In genomic region chr5:168365581-168366081, GRCh38 we compare ENCODE assay signal across 10 cellular contexts.
DNase-seq lines count a peak whose midpoint lies in the region; ATAC-seq and TF ChIP-seq lines count a peak whose summit lies in the region.
"Had no signal": no experiment of that assay in that cellular context is flagged by ENCODE, and none has a peak within 500 bp of the region (broad histone marks: within the 10 kb centered on the region; RNA-seq: fewer than 3 reads in every experiment).

No MANE protein-coding gene starts in this region.

- no peaks in the 10 kb centered on the region for H3K36me3 ChIP-seq in MM.1S (replicated peaks; ENCODE audit: insufficient read depth, low read length)

- no peaks in the 10 kb centered on the region for H3F3A ChIP-seq in MM.1S (ENCODE audit: insufficient read depth, low read length)

- no peaks in the 10 kb centered on the region for H3K9me2 ChIP-seq in MM.1S (replicated peaks; ENCODE audit: insufficient read depth, low read length)

- peaks cover 29% of the 10 kb centered on the region for H3K79me2 ChIP-seq in MM.1S (ENCODE audit: low read length)

- H3K27me3 Mint-ChIP-seq in stimulated activated naive CD8-positive, alpha-beta T cell treated with anti-CD3 and anti-CD28 coated beads, Interleukin-15, amount 100 ng/mL, for 72 hours = peaks cover 23% of the 10 kb centered on the region

- H3K27ac Mint-ChIP-seq in stimulated activated naive CD8-positive, alpha-beta T cell treated with anti-CD3 and anti-CD28 coated beads, Interleukin-15, amount 100 ng/mL, for 72 hours = no peak overlapping the region

- TF ChIP-seq CTCF in MM.1S (IDR thresholded peaks at IDR 0.05; ENCODE audit: low read length) = no peak

- no peak overlapping the region for H3K4me3 ChIP-seq in MM.1S (ENCODE audit: low read length)
- H3K4me3 ChIP-seq: GM12878 had no signal

- H3K4me3 Mint-ChIP-seq in stimulated activated naive CD8-positive, alpha-beta T cell treated with anti-CD3 and anti-CD28 coated beads, Interleukin-15, amount 100 ng/mL, for 72 hours = no peak overlapping the region

- no peak overlapping the region for H3K4me2 ChIP-seq in MM.1S (ENCODE audit: low read depth, low read length)

- H3K27me3 ChIP-seq in MM.1S (replicated peaks; ENCODE audit: insufficient read depth, low read length) = no peaks in the 10 kb centered on the region

- peaks cover 0 to 7% of the 10 kb centered on the region in 2 donors for H3K9me3 Mint-ChIP-seq in stimulated activated naive CD8-positive, alpha-beta T cell treated with anti-CD3 and anti-CD28 coated beads, Interleukin-15, amount 100 ng/mL, for 72 hours

- peak; percentile 15; the same call in 2 of the 3 replicates for ATAC-seq in SK-N-SH treated with all-trans-retinoic acid at 6 μM for 48 hours
- ATAC-seq in stimulated activated naive CD8-positive, alpha-beta T cell treated with anti-CD3 and anti-CD28 coated beads, Interleukin-15, amount 100 ng/mL, for 72 hours = no peak
- ATAC-seq: GM12878 had no signal

- no peak overlapping the region for H3K27ac ChIP-seq in MM.1S (ENCODE audit: low read length)

- H2AFZ ChIP-seq in MM.1S (ENCODE audit: low read length) = no peak overlapping the region

- no peaks in the 10 kb centered on the region for H3K9me3 ChIP-seq in MM.1S (replicated peaks; ENCODE audit: insufficient read depth, low read length)

- H4K20me1 ChIP-seq in MM.1S (ENCODE audit: insufficient read depth, low read length) = no peaks in the 10 kb centered on the region

- DNase-seq in GM04504 (ENCODE audit: low read depth) = peak; percentile 22
- peak in 29 of 42 donors; percentile 4 to 68 (median 39) for DNase-seq in head of caudate nucleus
- DNase-seq in renal cortical epithelial cell (ENCODE audit: low read depth) = peak; percentile 85
- no peak for DNase-seq in MM.1S
- no peak for DNase-seq in stimulated activated naive CD8-positive, alpha-beta T cell treated with anti-CD3 and anti-CD28 coated beads, Interleukin-15, amount 100 ng/mL, for 72 hours
- DNase-seq in activated naive CD4-positive, alpha-beta T cell (lab: John Stamatoyannopoulos, UW) = no peak
- no peak for DNase-seq in UCSD-AML1 (lab: John Stamatoyannopoulos, UW; ENCODE audit: unreplicated experiment)
- DNase-seq: NCI-H1436 had no signal

- intact Hi-C loops in head of caudate nucleus (cut with DNase I) = no loop called here

- no peak overlapping the region for H3K9ac ChIP-seq in MM.1S (ENCODE audit: low read length)

- no peaks in the 10 kb centered on the region for H3K4me1 ChIP-seq in MM.1S (ENCODE audit: low read length)

- no peaks in the 10 kb centered on the region for H3K4me1 Mint-ChIP-seq in stimulated activated naive CD8-positive, alpha-beta T cell treated with anti-CD3 and anti-CD28 coated beads, Interleukin-15, amount 100 ng/mL, for 72 hours

TF ChIP-seq in SK-N-SH treated with all-trans-retinoic acid at 6 μM for 48 hours, 23 proteins besides CTCF, POLR2A, EP300 and RAD21:
- TF ChIP-seq OSR1 (CRISPR knock-in tag; IDR thresholded peaks at IDR 0.05) (no peak), ZNF70 (CRISPR knock-in tag; IDR thresholded peaks at IDR 0.05) (no peak), ISL1 (CRISPR knock-in tag; IDR thresholded peaks at IDR 0.05) (no peak), SNAI2 (CRISPR knock-in tag; IDR thresholded peaks at IDR 0.05) (no peak), TOX (CRISPR knock-in tag; IDR thresholded peaks at IDR 0.05; ENCODE audit: borderline replicate concordance) (no peak), ZNF565 (CRISPR knock-in tag; conservative IDR thresholded peaks at IDR 0.05; ENCODE audit: low read depth) (no peak), TCF4 (CRISPR knock-in tag; IDR thresholded peaks at IDR 0.05; ENCODE audit: borderline replicate concordance) (no peak), GLIS3 (CRISPR knock-in tag; IDR thresholded peaks at IDR 0.05) (no peak), ZFP30 (CRISPR knock-in tag; IDR thresholded peaks at IDR 0.05) (no peak), ARNTL (CRISPR knock-in tag; IDR thresholded peaks at IDR 0.05; ENCODE audit: borderline replicate concordance, low read depth) (no peak)
- TF ChIP-seq, protein P1, sequence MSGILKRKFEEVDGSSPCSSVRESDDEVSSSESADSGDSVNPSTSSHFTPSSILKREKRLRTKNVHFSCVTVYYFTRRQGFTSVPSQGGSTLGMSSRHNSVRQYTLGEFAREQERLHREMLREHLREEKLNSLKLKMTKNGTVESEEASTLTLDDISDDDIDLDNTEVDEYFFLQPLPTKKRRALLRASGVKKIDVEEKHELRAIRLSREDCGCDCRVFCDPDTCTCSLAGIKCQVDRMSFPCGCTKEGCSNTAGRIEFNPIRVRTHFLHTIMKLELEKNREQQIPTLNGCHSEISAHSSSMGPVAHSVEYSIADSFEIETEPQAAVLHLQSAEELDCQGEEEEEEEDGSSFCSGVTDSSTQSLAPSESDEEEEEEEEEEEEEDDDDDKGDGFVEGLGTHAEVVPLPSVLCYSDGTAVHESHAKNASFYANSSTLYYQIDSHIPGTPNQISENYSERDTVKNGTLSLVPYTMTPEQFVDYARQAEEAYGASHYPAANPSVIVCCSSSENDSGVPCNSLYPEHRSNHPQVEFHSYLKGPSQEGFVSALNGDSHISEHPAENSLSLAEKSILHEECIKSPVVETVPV (CRISPR knock-in tag; IDR thresholded peaks at IDR 0.05) = no peak
- TF ChIP-seq, protein P2, sequence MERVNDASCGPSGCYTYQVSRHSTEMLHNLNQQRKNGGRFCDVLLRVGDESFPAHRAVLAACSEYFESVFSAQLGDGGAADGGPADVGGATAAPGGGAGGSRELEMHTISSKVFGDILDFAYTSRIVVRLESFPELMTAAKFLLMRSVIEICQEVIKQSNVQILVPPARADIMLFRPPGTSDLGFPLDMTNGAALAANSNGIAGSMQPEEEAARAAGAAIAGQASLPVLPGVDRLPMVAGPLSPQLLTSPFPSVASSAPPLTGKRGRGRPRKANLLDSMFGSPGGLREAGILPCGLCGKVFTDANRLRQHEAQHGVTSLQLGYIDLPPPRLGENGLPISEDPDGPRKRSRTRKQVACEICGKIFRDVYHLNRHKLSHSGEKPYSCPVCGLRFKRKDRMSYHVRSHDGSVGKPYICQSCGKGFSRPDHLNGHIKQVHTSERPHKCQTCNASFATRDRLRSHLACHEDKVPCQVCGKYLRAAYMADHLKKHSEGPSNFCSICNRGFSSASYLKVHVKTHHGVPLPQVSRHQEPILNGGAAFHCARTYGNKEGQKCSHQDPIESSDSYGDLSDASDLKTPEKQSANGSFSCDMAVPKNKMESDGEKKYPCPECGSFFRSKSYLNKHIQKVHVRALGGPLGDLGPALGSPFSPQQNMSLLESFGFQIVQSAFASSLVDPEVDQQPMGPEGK (CRISPR knock-in tag; IDR thresholded peaks at IDR 0.05; ENCODE audit: borderline replicate concordance) = no peak
- TF ChIP-seq, protein P3, sequence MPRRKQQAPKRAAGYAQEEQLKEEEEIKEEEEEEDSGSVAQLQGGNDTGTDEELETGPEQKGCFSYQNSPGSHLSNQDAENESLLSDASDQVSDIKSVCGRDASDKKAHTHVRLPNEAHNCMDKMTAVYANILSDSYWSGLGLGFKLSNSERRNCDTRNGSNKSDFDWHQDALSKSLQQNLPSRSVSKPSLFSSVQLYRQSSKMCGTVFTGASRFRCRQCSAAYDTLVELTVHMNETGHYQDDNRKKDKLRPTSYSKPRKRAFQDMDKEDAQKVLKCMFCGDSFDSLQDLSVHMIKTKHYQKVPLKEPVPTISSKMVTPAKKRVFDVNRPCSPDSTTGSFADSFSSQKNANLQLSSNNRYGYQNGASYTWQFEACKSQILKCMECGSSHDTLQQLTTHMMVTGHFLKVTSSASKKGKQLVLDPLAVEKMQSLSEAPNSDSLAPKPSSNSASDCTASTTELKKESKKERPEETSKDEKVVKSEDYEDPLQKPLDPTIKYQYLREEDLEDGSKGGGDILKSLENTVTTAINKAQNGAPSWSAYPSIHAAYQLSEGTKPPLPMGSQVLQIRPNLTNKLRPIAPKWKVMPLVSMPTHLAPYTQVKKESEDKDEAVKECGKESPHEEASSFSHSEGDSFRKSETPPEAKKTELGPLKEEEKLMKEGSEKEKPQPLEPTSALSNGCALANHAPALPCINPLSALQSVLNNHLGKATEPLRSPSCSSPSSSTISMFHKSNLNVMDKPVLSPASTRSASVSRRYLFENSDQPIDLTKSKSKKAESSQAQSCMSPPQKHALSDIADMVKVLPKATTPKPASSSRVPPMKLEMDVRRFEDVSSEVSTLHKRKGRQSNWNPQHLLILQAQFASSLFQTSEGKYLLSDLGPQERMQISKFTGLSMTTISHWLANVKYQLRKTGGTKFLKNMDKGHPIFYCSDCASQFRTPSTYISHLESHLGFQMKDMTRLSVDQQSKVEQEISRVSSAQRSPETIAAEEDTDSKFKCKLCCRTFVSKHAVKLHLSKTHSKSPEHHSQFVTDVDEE (CRISPR knock-in tag; IDR thresholded peaks at IDR 0.05) = no peak

Comparison
In these comparisons a context has a peak if more than half of its experiments do, and no peak if none do; other contexts are left out.
1. DNase-seq: peak in GM04504 (single experiment), head of caudate nucleus (29 of 42) and renal cortical epithelial cell (single experiment); none in MM.1S (single experiment), stimulated activated naive CD8-positive, alpha-beta T cell treated with anti-CD3 and anti-CD28 coated beads, Interleukin-15, amount 100 ng/mL, for 72 hours (0 of 2), activated naive CD4-positive, alpha-beta T cell (0 of 4) and UCSD-AML1 (single experiment).